Comparison of ENCODE assay signal across 1 cellular context in the genomic region with DNA sequence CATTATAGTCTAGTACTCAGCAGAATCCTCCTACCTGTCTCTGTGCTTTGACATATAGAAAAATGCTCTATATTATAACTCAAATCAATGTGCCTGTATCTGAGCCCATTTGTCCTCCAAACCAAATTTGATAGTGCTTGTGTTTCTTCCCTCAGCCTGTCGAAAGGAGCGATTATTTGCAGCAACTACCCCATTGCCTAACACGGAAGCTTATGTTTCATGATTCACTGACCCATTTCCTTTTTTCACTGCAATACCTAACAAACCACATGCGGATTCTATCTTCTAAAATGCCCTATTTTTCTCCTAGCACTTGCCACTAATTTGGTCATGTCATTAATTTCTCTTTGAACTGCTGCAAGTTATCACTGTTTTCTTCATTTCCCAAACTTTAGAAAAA.
TF ChIP-seq lines count a peak whose summit lies in the region.

No MANE protein-coding gene starts in this region.

TF ChIP-seq in WTC11, 78 proteins besides CTCF, POLR2A, EP300 and RAD21 (continued from another document):
- TF ChIP-seq, protein P1, sequence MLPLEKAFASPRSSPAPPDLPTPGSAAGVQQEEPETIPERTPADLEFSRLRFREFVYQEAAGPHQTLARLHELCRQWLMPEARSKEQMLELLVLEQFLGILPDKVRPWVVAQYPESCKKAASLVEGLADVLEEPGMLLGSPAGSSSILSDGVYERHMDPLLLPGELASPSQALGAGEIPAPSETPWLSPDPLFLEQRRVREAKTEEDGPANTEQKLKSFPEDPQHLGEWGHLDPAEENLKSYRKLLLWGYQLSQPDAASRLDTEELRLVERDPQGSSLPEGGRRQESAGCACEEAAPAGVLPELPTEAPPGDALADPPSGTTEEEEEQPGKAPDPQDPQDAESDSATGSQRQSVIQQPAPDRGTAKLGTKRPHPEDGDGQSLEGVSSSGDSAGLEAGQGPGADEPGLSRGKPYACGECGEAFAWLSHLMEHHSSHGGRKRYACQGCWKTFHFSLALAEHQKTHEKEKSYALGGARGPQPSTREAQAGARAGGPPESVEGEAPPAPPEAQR (CRISPR knock-in tag; IDR thresholded peaks at IDR 0.05): no peak
